In genomic region chr3:113275876-113276580, GRCh38 we compare ENCODE assay signal across 8 cellular contexts.
DNase-seq lines count a peak whose midpoint lies in the region; ATAC-seq and TF ChIP-seq lines count a peak whose summit lies in the region.

No MANE protein-coding gene starts in this region.

- H3K27ac Mint-ChIP-seq in IgD-negative memory B cell: peak overlapping the region; percentile 76 to 94 (median 82)

- peak; percentile 68 for ATAC-seq in GM21619 (IDR thresholded peaks at IDR 0.05; ENCODE audit: unreplicated experiment)

- peaks cover 1% of the 10 kb centered on the region for H3K27me3 Mint-ChIP-seq in IgD-negative memory B cell

- DNase-seq in GM04503 (ENCODE audit: low read depth): peak; percentile 64
- DNase-seq in glomerular endothelial cell (ENCODE audit: extremely low read depth, low read depth, low spot score): peak; percentile 2
- DNase-seq in pons (ENCODE audit: low spot score): peak; percentile 67
- DNase-seq in DMS53 treated with DMSO at 0.1 percent for 48 hours (lab: John Stamatoyannopoulos, UW; ENCODE audit: unreplicated experiment): no peak
- DNase-seq in activated CD4-positive, alpha-beta T cell treated with anti-CD3 and anti-CD28 coated beads for 1 hour: no peak

- H3K36me3 Mint-ChIP-seq in IgD-negative memory B cell: no peaks in the 10 kb centered on the region

- no peak for TF ChIP-seq CTCF in VCaP (conservative IDR thresholded peaks at IDR 0.05)

- no peaks in the 10 kb centered on the region for H3K9me3 Mint-ChIP-seq in IgD-negative memory B cell

- H3K27ac ChIP-seq in VCaP: peak overlapping the region; percentile 97

- peak overlapping the region; percentile 22 to 96 (median 84) for H3K4me3 Mint-ChIP-seq in IgD-negative memory B cell

- H3K4me1 Mint-ChIP-seq in IgD-negative memory B cell: peaks cover 32 to 36% (median 33%) of the 10 kb centered on the region in 3 donors

Comparison
In these comparisons a context has a peak if more than half of its experiments do, and no peak if none do; other contexts are left out.
1. DNase-seq: peak in GM04503 (single experiment), glomerular endothelial cell (single experiment) and pons (single experiment); none in DMS53 treated with DMSO at 0.1 percent for 48 hours (single experiment) and activated CD4-positive, alpha-beta T cell treated with anti-CD3 and anti-CD28 coated beads for 1 hour (single experiment).